24 cellular contexts compared by ENCODE assay signal in the genomic region with DNA sequence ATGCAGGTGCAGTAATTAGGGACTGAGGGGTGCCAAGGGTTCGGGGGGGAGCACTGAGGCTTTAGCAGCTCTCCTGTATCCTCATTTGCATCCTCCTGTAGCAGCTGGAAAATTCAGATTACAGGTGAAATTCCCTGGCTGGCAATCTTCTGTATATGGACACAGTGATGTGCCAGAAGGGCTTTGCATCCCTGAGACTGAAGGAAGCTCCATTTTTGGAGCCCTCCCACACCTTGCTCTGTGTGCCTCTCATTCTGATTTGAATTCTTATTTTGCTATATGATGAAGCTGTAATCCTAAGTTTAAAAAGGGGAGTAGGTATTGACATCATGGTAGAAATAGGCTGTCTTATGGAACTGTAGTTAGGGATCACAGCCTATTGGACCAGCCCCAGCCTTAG.
"Had no signal": no experiment of that assay in that cellular context is flagged by ENCODE, and none has a peak within 500 bp of the region (broad histone marks: within the 10 kb centered on the region; RNA-seq: fewer than 3 reads in every experiment).

No MANE protein-coding gene starts in this region.

- H3K9me3 ChIP-seq: stomach, suprapubic skin, testis, thoracic aorta, thyroid gland, tibial artery, tibial nerve, transverse colon, upper lobe of left lung, upper lobe of right lung, uterus, vagina had no signal

- H3K4me1 ChIP-seq: stomach, suprapubic skin, testis, thyroid gland, tibial artery, tibial nerve, transverse colon, upper lobe of left lung, upper lobe of right lung, uterus, vagina had no signal

- H3K36me3 ChIP-seq: thoracic aorta, transverse colon, upper lobe of right lung, uterus, vagina had no signal

- H3K4me3 ChIP-seq: stomach, suprapubic skin, testis, thoracic aorta, thyroid gland, tibial artery, tibial nerve, transverse colon, upper lobe of left lung, upper lobe of right lung, uterus, vagina had no signal

- H3K27me3 ChIP-seq: stomach, suprapubic skin, testis, thyroid gland, tibial artery, tibial nerve, transverse colon, upper lobe of left lung, upper lobe of right lung, uterus, vagina had no signal

- DNase-seq: stimulated activated CD4-positive, alpha-beta T cell treated with anti-CD3 and anti-CD28 coated beads, Interleukin-2, amount 100 ng/mL, for 48 hours; stimulated activated CD4-positive, alpha-beta T cell treated with anti-CD3 and anti-CD28 coated beads, Interleukin-4, amount 100 ng/mL, for 1 hour; stimulated activated CD4-positive, alpha-beta T cell treated with anti-CD3 and anti-CD28 coated beads, Interleukin-4, amount 100 ng/mL, for 24 hours; stimulated activated CD4-positive, alpha-beta T cell treated with anti-CD3 and anti-CD28 coated beads, Interleukin-4, amount 100 ng/mL, for 4 hours; stimulated activated CD8-positive, alpha-beta memory T cell treated with anti-CD3 and anti-CD28 coated beads, Interleukin-4, amount 100 ng/mL, for 48 hours; stimulated activated naive B cell treated with anti-CD40 and anti-IgM and Interleukin-4, amounts not matched to agents 10 μg/mL and 1 μg/mL and 100 μg/mL, for 72 hours; stimulated activated naive CD4-positive, alpha-beta T cell; stimulated activated naive CD4-positive, alpha-beta T cell treated with Interleukin-2 at 50 U/mL for 16 hours; stimulated activated naive CD8-positive, alpha-beta T cell treated with anti-CD3 and anti-CD28 coated beads, Interleukin-15, amount 100 ng/mL, for 72 hours; stimulated activated naive CD8-positive, alpha-beta T cell treated with anti-CD3 and anti-CD28 coated beads, Interleukin-15, Interleukin-2, amounts not matched to agents 100 U/mL and 50 U/mL, for 24 hours; stomach; substantia nigra; testis; thyroid gland; tibial artery; transverse colon; trophoblast cell; upper lobe of left lung; upper lobe of right lung; uterus had no signal
